ENCODE assay signal across 16 cellular contexts in genomic region chr4:7021930-7022658, GRCh38. TPM values are rescaled to one million over a fixed set of nuclear protein-coding genes. Genes with fewer than 3 reads are reported as not detected.
A peak's percentile ranks its signal among the peaks of the same experiment; 100 is the strongest.
DNase-seq lines count a peak whose midpoint lies in the region; ATAC-seq, FAIRE-seq and TF ChIP-seq lines count a peak whose summit lies in the region.
"Had no signal": no experiment of that assay in that cellular context is flagged by ENCODE, and none has a peak within 500 bp of the region (broad histone marks: within the 10 kb centered on the region; RNA-seq: fewer than 3 reads in every experiment).

No MANE protein-coding gene starts in this region.

- TF ChIP-seq EP300 in HepG2 (IDR thresholded peaks at IDR 0.05; ENCODE audit: low read depth in 2 of 2, low read length in 2 of 2) = no peak
- TF ChIP-seq EP300 in HepG2 (CRISPR knock-in tag; IDR thresholded peaks at IDR 0.05; ENCODE audit: borderline replicate concordance) = no peak

- H3K36me3 ChIP-seq in HepG2 (replicated peaks in 1 of 2; ENCODE audit: control insufficient read depth in 1 of 2, insufficient read depth in 2 of 2, low read length in 2 of 2) = peaks cover 21 to 62% of the 10 kb centered on the region in 2 experiments; a peak in 4 of 5 replicates
- peaks cover 0 to 59% (median 8%) of the 10 kb centered on the region in 4 donors for H3K36me3 ChIP-seq in right lobe of liver
- peaks cover 0 to 77% of the 10 kb centered on the region in 2 donors for H3K36me3 ChIP-seq in adrenal gland (replicated peaks in 1 of 2)

- CTCF ChIA-PET in HepG2 (lab: Yijun Ruan, JAX; ENCODE audit: low intra/inter-chr PET ratio, low total read pairs) = no interaction called here

- WGBS in HepG2 (ENCODE audit: low lambda C conversion rate) = 85% methylated on average over 12 of the region's 13 CpGs
- 79% methylated on average over 5 of the region's 13 CpGs for WGBS in right lobe of liver (ENCODE audit: insufficient coverage, low coverage, low lambda C conversion rate, missing lambda C conversion rate)
- 51 to 70% (median 54%) methylated on average over 13 of the region's 13 CpGs for WGBS in adrenal gland, 4 donors

- in situ Hi-C loops in HepG2 (cut with HindIII; ENCODE audit: extremely low pct_ligation_motif_present, low pct_unique_long_range_greater_than_20kb) = no loop called here

- no peaks in the 10 kb centered on the region for H3K27me3 Mint-ChIP-seq in stimulated activated naive CD8-positive, alpha-beta T cell treated with anti-CD3 and anti-CD28 coated beads, Interleukin-15, amount 100 ng/mL, for 72 hours

- ATAC-seq in HepG2 = no peak
- no peak for ATAC-seq in right lobe of liver
- no peak for ATAC-seq in stimulated activated naive CD8-positive, alpha-beta T cell treated with anti-CD3 and anti-CD28 coated beads, Interleukin-15, amount 100 ng/mL, for 72 hours
- ATAC-seq: left ventricle myocardium superior had no signal

- no peaks in the 10 kb centered on the region for H3K9me3 Mint-ChIP-seq in stimulated activated naive CD8-positive, alpha-beta T cell treated with anti-CD3 and anti-CD28 coated beads, Interleukin-15, amount 100 ng/mL, for 72 hours
- H3K9me3 Mint-ChIP-seq: T-helper 2 cell treated with Interferon-gamma antibody and Interleukin-4, amounts not matched to agents 5 μg/mL and 100 μg/mL, for 36 hours had no signal

- H3K4me3 Mint-ChIP-seq in stimulated activated naive CD8-positive, alpha-beta T cell treated with anti-CD3 and anti-CD28 coated beads, Interleukin-15, amount 100 ng/mL, for 72 hours = no peak overlapping the region
- H3K4me3 Mint-ChIP-seq: T-helper 2 cell treated with Interferon-gamma antibody and Interleukin-4, amounts not matched to agents 5 μg/mL and 100 μg/mL, for 36 hours had no signal

- H3K79me2 ChIP-seq in HepG2 (ENCODE audit: insufficient read depth, low read length) = no peaks in the 10 kb centered on the region

- H3K4me3 ChIP-seq in HepG2 (replicated peaks in 1 of 3; ENCODE audit: insufficient read depth in 1 of 3, low read depth in 2 of 3, low read length in 3 of 3) (no peak overlapping the region), right lobe of liver (no peak overlapping the region), adrenal gland (no peak overlapping the region)
- H3K4me3 ChIP-seq: BLaER1 treated with 17β-estradiol and CSF1 and Interleukin-3, amounts not matched to agents 10 nM and 100 nM; sigmoid colon had no signal

- H3K27me3 ChIP-seq in HepG2 (ENCODE audit: control insufficient read depth in 1 of 2, insufficient read depth in 2 of 2, low read length in 2 of 2) (no peaks in the 10 kb centered on the region), right lobe of liver (no peaks in the 10 kb centered on the region), adrenal gland (no peaks in the 10 kb centered on the region)
- H3K27me3 ChIP-seq: BLaER1 treated with 17β-estradiol and CSF1 and Interleukin-3, amounts not matched to agents 10 nM and 100 nM; sigmoid colon had no signal

- H3K27ac ChIP-seq in HepG2 (ENCODE audit: extremely low read length, insufficient read depth, low read length) = peak overlapping the region; percentile 6
- H3K27ac ChIP-seq in right lobe of liver = no peak overlapping the region
- peak overlapping the region; percentile 63 to 87 (median 65) for H3K27ac ChIP-seq in adrenal gland
- H3K27ac ChIP-seq: sigmoid colon had no signal

- peaks cover 22% of the 10 kb centered on the region for H3K4me1 ChIP-seq in HepG2 (ENCODE audit: insufficient read depth, low read length)
- H3K4me1 ChIP-seq in right lobe of liver = peaks cover 0 to 3% (median 0%) of the 10 kb centered on the region in 4 donors
- peaks cover 4 to 16% of the 10 kb centered on the region in 2 donors for H3K4me1 ChIP-seq in adrenal gland (replicated peaks in 1 of 2)
- H3K4me1 ChIP-seq: sigmoid colon had no signal

- intact Hi-C loops in HepG2 (cut with micrococcal nuclease; ENCODE audit: unreplicated experiment) = no loop called here
- intact Hi-C loops in right lobe of liver (cut with DNase I) = no loop called here
- intact Hi-C loops in adrenal gland (cut with DNase I) = no loop called here

- H2AFZ ChIP-seq in HepG2 (ENCODE audit: low read length) = no peak overlapping the region

- H4K20me1 ChIP-seq in HepG2 (ENCODE audit: insufficient read depth, low read length) = no peaks in the 10 kb centered on the region

- TF ChIP-seq POLR2A in HepG2 (IDR thresholded peaks at IDR 0.05; ENCODE audit: insufficient read depth in 1 of 2, low read depth in 2 of 2, low read length in 2 of 2) (no peak), right lobe of liver (IDR thresholded peaks at IDR 0.05) (no peak), adrenal gland (IDR thresholded peaks at IDR 0.05) (peak in 1 of 2 donors; percentile 53), GM12891 (IDR thresholded peaks at IDR 0.05; ENCODE audit: low read depth, low read length) (no peak)

- no peaks in the 10 kb centered on the region for H3K9me3 ChIP-seq in HepG2 (ENCODE audit: low read length)
- H3K9me3 ChIP-seq in right lobe of liver = no peaks in the 10 kb centered on the region
- H3K9me3 ChIP-seq in adrenal gland (replicated peaks in 1 of 3) = no peaks in the 10 kb centered on the region
- H3K9me3 ChIP-seq: BLaER1 treated with 17β-estradiol and CSF1 and Interleukin-3, amounts not matched to agents 10 nM and 100 nM; sigmoid colon had no signal

- no peak overlapping the region for H3K27ac Mint-ChIP-seq in stimulated activated naive CD8-positive, alpha-beta T cell treated with anti-CD3 and anti-CD28 coated beads, Interleukin-15, amount 100 ng/mL, for 72 hours
- H3K27ac Mint-ChIP-seq: T-helper 2 cell treated with Interferon-gamma antibody and Interleukin-4, amounts not matched to agents 5 μg/mL and 100 μg/mL, for 36 hours had no signal

- no peak for DNase-seq in HepG2 (ENCODE audit: low spot score)
- DNase-seq in right lobe of liver = no peak
- peak; percentile 49 to 92 (median 88) for DNase-seq in adrenal gland
- DNase-seq in hepatic stellate cell (ENCODE audit: low spot score) = peak; percentile 98
- DNase-seq in urothelium cell line (ENCODE audit: low spot score) = peak; percentile 62
- DNase-seq in GM12891 (ENCODE audit: insufficient read length, low spot score) = no peak
- DNase-seq in stimulated activated naive CD8-positive, alpha-beta T cell treated with anti-CD3 and anti-CD28 coated beads, Interleukin-15, amount 100 ng/mL, for 72 hours = no peak
- DNase-seq in hypothalamus (lab: John Stamatoyannopoulos, UW) = no peak
- DNase-seq: activated T-cell treated with anti-CD3 and anti-CD28 coated beads, Interleukin-2, amount 50 U/mL, for 48 hours; effector CD8-positive, alpha-beta T cell; left ventricle myocardium superior; NCI-H524; sigmoid colon; stimulated activated naive CD4-positive, alpha-beta T cell treated with Interleukin-2 at 50 U/mL for 16 hours had no signal

- H3K4me2 ChIP-seq in HepG2 (ENCODE audit: low read depth, low read length) = no peak overlapping the region
- H3K4me2 ChIP-seq: BLaER1 treated with 17β-estradiol and CSF1 and Interleukin-3, amounts not matched to agents 10 nM and 100 nM had no signal

- H3K9ac ChIP-seq in HepG2 (ENCODE audit: insufficient read depth, low read depth, low read length) = no peak overlapping the region

- FAIRE-seq in HepG2 (lab: Jason Lieb, UNC) (no peak), urothelium cell line (lab: Jason Lieb, UNC) (no peak), GM12891 (lab: Jason Lieb, UNC) (no peak)

- POLR2A ChIA-PET in HepG2 (lab: Yijun Ruan, JAX) = no interaction called here

- TF ChIP-seq RAD21 in HepG2 (CRISPR knock-in tag; IDR thresholded peaks at IDR 0.05) = no peak

- no TSS peak for BruUV-seq in HepG2 (replicated peaks; lab: Mats Ljungman, UMichigan)

- TF ChIP-seq CTCF in HepG2 (CRISPR knock-in tag; IDR thresholded peaks at IDR 0.05) (no peak), right lobe of liver (IDR thresholded peaks at IDR 0.05) (no peak), adrenal gland (IDR thresholded peaks at IDR 0.05) (no peak)

- peaks cover 3% of the 10 kb centered on the region for H3K4me1 Mint-ChIP-seq in stimulated activated naive CD8-positive, alpha-beta T cell treated with anti-CD3 and anti-CD28 coated beads, Interleukin-15, amount 100 ng/mL, for 72 hours

RNA-seq across cellular contexts. Expression of gene TADA2B, which starts 21.1 kb away (rescaled TPM):
- total RNA-seq in HepG2 (2016; rRNA removed; fragmentation: Illumina TruSeq; extraction: Trizol) = 8.6 and 8.9 TPM in 2 replicates
- 2.2 and 3.1 TPM in 2 replicates for total RNA-seq in HepG2 (2016; cell fraction: cytosol; rRNA removed; fragmentation: Illumina TruSeq; extraction: Trizol; ENCODE audit: low read depth)
- 7.2 and 8.0 TPM in 2 replicates for total RNA-seq in HepG2 (2016; cell fraction: insoluble cytoplasmic fraction; rRNA removed; fragmentation: Illumina TruSeq; extraction: Trizol)
- 11.2 and 13.1 TPM in 2 replicates for total RNA-seq in HepG2 (2016; cell fraction: membrane; rRNA removed; fragmentation: Illumina TruSeq; extraction: Trizol)
- total RNA-seq in HepG2 (2016; cell fraction: nucleus; rRNA removed; fragmentation: Illumina TruSeq; extraction: Trizol) = 5.6 and 5.9 TPM in 2 replicates
- 4.6 and 5.1 TPM in 2 replicates for polyA plus RNA-seq in HepG2 (2011; rRNA removed)
- 5.0 and 5.2 TPM in 2 replicates for polyA plus RNA-seq in HepG2 (2011; cell fraction: cytosol; rRNA removed)
- 5.8 and 6.6 TPM in 2 replicates for polyA plus RNA-seq in HepG2 (2011; cell fraction: nucleus; rRNA removed)
- polyA plus RNA-seq in HepG2 (2012) = 8.0 and 9.4 TPM in 2 replicates
- polyA plus RNA-seq in HepG2 (2016; cell fraction: cytosol; fragmentation: Illumina TruSeq; extraction: Trizol; ENCODE audit: low read depth) = 2.2 and 2.7 TPM in 2 replicates
- polyA plus RNA-seq in HepG2 (2016; cell fraction: insoluble cytoplasmic fraction; fragmentation: Illumina TruSeq; extraction: Trizol; ENCODE audit: low read depth) = 10.4 and 13.0 TPM in 2 replicates
- polyA plus RNA-seq in HepG2 (2016; cell fraction: membrane; fragmentation: Illumina TruSeq; extraction: Trizol; ENCODE audit: low read depth) = 8.6 and 9.7 TPM in 2 replicates
- 10.6 and 12.8 TPM in 2 replicates for polyA plus RNA-seq in HepG2 (2016; cell fraction: nucleus; fragmentation: Illumina TruSeq; extraction: Trizol; ENCODE audit: insufficient read depth, low read depth)
- 6.9 and 14.2 TPM in 2 replicates for polyA minus RNA-seq in HepG2 (2011; rRNA and poly(A)+ RNA removed; ENCODE audit: low replicate concordance)
- 3.9 and 5.1 TPM in 2 replicates for polyA minus RNA-seq in HepG2 (2011; cell fraction: cytosol; rRNA and poly(A)+ RNA removed)
- polyA minus RNA-seq in HepG2 (2011; cell fraction: nucleus; rRNA and poly(A)+ RNA removed) = 5.9 and 6.6 TPM in 2 replicates
- 10 to 100 TPM; 12.1 to 16.3 (median 14.0) TPM for total RNA-seq in right lobe of liver
- 10 to 100 TPM; 28.9 to 60.8 (median 33.2) TPM for total RNA-seq in adrenal gland
- 10 to 100 TPM; 13.3 to 26.6 (median 14.9) TPM for polyA plus RNA-seq in adrenal gland
- 5.1 TPM for polyA plus RNA-seq in GM12891 (2012; ENCODE audit: low read depth, missing spikeins)

RNA-seq across cellular contexts. Expression of gene GRPEL1, which starts 45.8 kb away (rescaled TPM):
- total RNA-seq in HepG2 (2016; rRNA removed; fragmentation: Illumina TruSeq; extraction: Trizol) = 141 and 213 TPM in 2 replicates
- 24.3 and 28.6 TPM in 2 replicates for total RNA-seq in HepG2 (2016; cell fraction: cytosol; rRNA removed; fragmentation: Illumina TruSeq; extraction: Trizol; ENCODE audit: low read depth)
- total RNA-seq in HepG2 (2016; cell fraction: insoluble cytoplasmic fraction; rRNA removed; fragmentation: Illumina TruSeq; extraction: Trizol) = 139 and 219 TPM in 2 replicates
- 37.5 and 43.6 TPM in 2 replicates for total RNA-seq in HepG2 (2016; cell fraction: membrane; rRNA removed; fragmentation: Illumina TruSeq; extraction: Trizol)
- total RNA-seq in HepG2 (2016; cell fraction: nucleus; rRNA removed; fragmentation: Illumina TruSeq; extraction: Trizol) = 48.8 and 49.5 TPM in 2 replicates
- 27.2 and 32.3 TPM in 2 replicates for polyA plus RNA-seq in HepG2 (2011; rRNA removed)
- 30.3 and 39.4 TPM in 2 replicates for polyA plus RNA-seq in HepG2 (2011; cell fraction: cytosol; rRNA removed)
- polyA plus RNA-seq in HepG2 (2011; cell fraction: nucleus; rRNA removed) = 12.6 and 17.4 TPM in 2 replicates
- 52.6 and 70.0 TPM in 2 replicates for polyA plus RNA-seq in HepG2 (2012)
- polyA plus RNA-seq in HepG2 (2016; cell fraction: cytosol; fragmentation: Illumina TruSeq; extraction: Trizol; ENCODE audit: low read depth) = 28.9 and 31.1 TPM in 2 replicates
- 220 and 231 TPM in 2 replicates for polyA plus RNA-seq in HepG2 (2016; cell fraction: insoluble cytoplasmic fraction; fragmentation: Illumina TruSeq; extraction: Trizol; ENCODE audit: low read depth)
- polyA plus RNA-seq in HepG2 (2016; cell fraction: membrane; fragmentation: Illumina TruSeq; extraction: Trizol; ENCODE audit: low read depth) = 28.9 and 29.2 TPM in 2 replicates
- polyA plus RNA-seq in HepG2 (2016; cell fraction: nucleus; fragmentation: Illumina TruSeq; extraction: Trizol; ENCODE audit: insufficient read depth, low read depth) = 73.7 and 88.9 TPM in 2 replicates
- 23.2 and 27.5 TPM in 2 replicates for polyA minus RNA-seq in HepG2 (2011; rRNA and poly(A)+ RNA removed; ENCODE audit: low replicate concordance)
- polyA minus RNA-seq in HepG2 (2011; cell fraction: cytosol; rRNA and poly(A)+ RNA removed) = 19.1 and 25.1 TPM in 2 replicates
- 36.8 and 50.7 TPM in 2 replicates for polyA minus RNA-seq in HepG2 (2011; cell fraction: nucleus; rRNA and poly(A)+ RNA removed)
- 10 to 100 TPM; 30.0 to 49.2 (median 45.3) TPM for total RNA-seq in right lobe of liver
- total RNA-seq in adrenal gland = 100 to 1,000 TPM in 2 of 8 donors, 10 to 100 TPM in 6; 43.7 to 249 (median 74.8) TPM
- 100 to 1,000 TPM in 1 of 3 donors, 10 to 100 TPM in 2; 35.8 to 439 (median 77.0) TPM for polyA plus RNA-seq in adrenal gland
- 24.4 TPM for polyA plus RNA-seq in GM12891 (2012; ENCODE audit: low read depth, missing spikeins)

Comparison
In these comparisons a context has a peak if more than half of its experiments do, and no peak if none do; other contexts are left out.
1. H3K27ac ChIP-seq: peak in HepG2 (single experiment) and adrenal gland (5 of 5); none in right lobe of liver (0 of 3).
2. DNase-seq: peak in adrenal gland (7 of 7), hepatic stellate cell (single experiment) and urothelium cell line (single experiment); none in HepG2 (single experiment), right lobe of liver (0 of 3), GM12891 (single experiment), stimulated activated naive CD8-positive, alpha-beta T cell treated with anti-CD3 and anti-CD28 coated beads, Interleukin-15, amount 100 ng/mL, for 72 hours (0 of 2) and hypothalamus (0 of 51).